14 cellular contexts compared by ENCODE assay signal in genomic region chr4:20543131-20543530, GRCh38.
"Had no signal": no experiment of that assay in that cellular context is flagged by ENCODE, and none has a peak within 500 bp of the region (broad histone marks: within the 10 kb centered on the region; RNA-seq: fewer than 3 reads in every experiment).

No MANE protein-coding gene starts in this region.

- H3K36me3 ChIP-seq: pancreas had no signal

- H3K4me1 ChIP-seq: heart left ventricle, pancreas had no signal

- H3K27me3 ChIP-seq: heart left ventricle, pancreas had no signal

- H3K4me3 ChIP-seq: heart left ventricle, pancreas had no signal

- H3K9me3 ChIP-seq: heart left ventricle, pancreas had no signal

- DNase-seq: dermis blood vessel endothelial cell; foreskin melanocyte; heart left ventricle; hippocampal formation; kidney glomerular epithelial cell; mesendoderm; naive B cell; occipital lobe; pancreas; right cardiac atrium; small intestine; stimulated activated CD4-positive, alpha-beta T cell treated with anti-CD3 and anti-CD28 coated beads, Interleukin-12 subunit alpha, Interleukin-12 subunit beta, amount 100 ng/mL, for 4 hours; stimulated activated naive CD4-positive, alpha-beta T cell treated with Interleukin-2 at 50 U/mL for 16 hours; trophoblast cell had no signal
